15 cellular contexts compared by ENCODE assay signal in the genomic region with DNA sequence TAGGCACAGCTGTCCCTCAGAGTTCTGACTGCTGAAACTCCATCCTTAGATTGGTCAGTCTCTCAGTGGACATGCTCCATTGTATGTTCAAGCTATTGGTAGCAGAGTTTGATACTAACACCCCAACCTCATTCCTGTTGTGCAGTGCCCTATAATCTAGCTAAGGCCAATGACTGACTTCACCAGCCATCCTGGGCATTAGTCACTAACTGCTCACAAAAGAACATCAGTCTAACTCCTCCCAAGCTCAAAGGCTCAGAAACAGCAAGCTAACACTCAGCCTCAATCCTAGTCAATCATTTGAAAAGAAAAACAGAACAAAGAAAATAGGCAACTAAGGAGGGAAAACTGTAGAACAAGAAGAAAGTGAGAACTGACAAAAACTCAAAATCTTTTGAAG.
DNase-seq lines count a peak whose midpoint lies in the region; ATAC-seq and TF ChIP-seq lines count a peak whose summit lies in the region.
"Had no signal": no experiment of that assay in that cellular context is flagged by ENCODE, and none has a peak within 500 bp of the region (broad histone marks: within the 10 kb centered on the region; RNA-seq: fewer than 3 reads in every experiment).

No MANE protein-coding gene starts in this region.

- H3K9me3 Mint-ChIP-seq in endothelial cell (ENCODE audit: unreplicated experiment): no peaks in the 10 kb centered on the region

- no peak overlapping the region for H3K27ac Mint-ChIP-seq in endothelial cell (ENCODE audit: unreplicated experiment)

- H3K4me3 Mint-ChIP-seq in endothelial cell (ENCODE audit: unreplicated experiment): no peak overlapping the region

- no peaks in the 10 kb centered on the region for H3K27me3 Mint-ChIP-seq in endothelial cell (ENCODE audit: unreplicated experiment)

- H3K4me1 Mint-ChIP-seq in endothelial cell (ENCODE audit: unreplicated experiment): peaks cover 2% of the 10 kb centered on the region

- ATAC-seq in GM21717 (IDR thresholded peaks at IDR 0.05; ENCODE audit: unreplicated experiment): no peak
- ATAC-seq: left ventricle myocardium superior had no signal

- in situ Hi-C loops in astrocyte of the spinal cord (cut with HindIII; ENCODE audit: low sequenced_read_pairs): no loop called here

- peak; percentile 63 for DNase-seq in NCI-H2171 treated with DMSO at 0.1 percent for 48 hours (lab: John Stamatoyannopoulos, UW)
- DNase-seq in NCI-H2171 (lab: John Stamatoyannopoulos, UW): no peak
- DNase-seq in astrocyte of the spinal cord (ENCODE audit: low read depth, low spot score): peak; percentile 61
- peak; percentile 40 for DNase-seq in foreskin melanocyte
- DNase-seq in stromal cell of bone marrow (ENCODE audit: low read depth): peak; percentile 38
- DNase-seq in NCI-H526 (lab: John Stamatoyannopoulos, UW): no peak
- DNase-seq in endothelial cell (ENCODE audit: low spot score): no peak
- DNase-seq: activated CD4-positive, alpha-beta T cell treated with anti-CD3 and anti-CD28 coated beads, Interleukin-2, amount 50 U/mL, for 4 hours; activated effector memory CD4-positive, alpha-beta T cell treated with anti-CD3 and anti-CD28 coated beads, Interleukin-2, amount 50 U/mL, for 16 hours; colonic mucosa; left ventricle myocardium superior; stimulated activated CD4-positive, alpha-beta T cell treated with anti-CD3 and anti-CD28 coated beads, Interleukin-15, amount 100 ng/mL, for 24 hours; T-helper 2 cell had no signal

- H3K36me3 Mint-ChIP-seq in endothelial cell (ENCODE audit: low read depth, unreplicated experiment): peaks cover 9% of the 10 kb centered on the region

- TF ChIP-seq CTCF in astrocyte of the spinal cord (IDR thresholded peaks at IDR 0.05; ENCODE audit: low read depth, low read length): no peak
- TF ChIP-seq CTCF in endothelial cell (IDR thresholded peaks at IDR 0.05; ENCODE audit: unreplicated experiment): no peak

- no peak overlapping the region for H3K4me3 ChIP-seq in astrocyte of the spinal cord (ENCODE audit: low read depth, low read length)
- H3K4me3 ChIP-seq: A549, colonic mucosa had no signal

Comparison
In these comparisons a context has a peak if more than half of its experiments do, and no peak if none do; other contexts are left out.
1. DNase-seq: peak in NCI-H2171 treated with DMSO at 0.1 percent for 48 hours (single experiment), astrocyte of the spinal cord (single experiment), foreskin melanocyte (single experiment) and stromal cell of bone marrow (single experiment); none in NCI-H2171 (single experiment), NCI-H526 (0 of 2) and endothelial cell (single experiment).